8 cellular contexts compared by ENCODE assay signal in the genomic region with DNA sequence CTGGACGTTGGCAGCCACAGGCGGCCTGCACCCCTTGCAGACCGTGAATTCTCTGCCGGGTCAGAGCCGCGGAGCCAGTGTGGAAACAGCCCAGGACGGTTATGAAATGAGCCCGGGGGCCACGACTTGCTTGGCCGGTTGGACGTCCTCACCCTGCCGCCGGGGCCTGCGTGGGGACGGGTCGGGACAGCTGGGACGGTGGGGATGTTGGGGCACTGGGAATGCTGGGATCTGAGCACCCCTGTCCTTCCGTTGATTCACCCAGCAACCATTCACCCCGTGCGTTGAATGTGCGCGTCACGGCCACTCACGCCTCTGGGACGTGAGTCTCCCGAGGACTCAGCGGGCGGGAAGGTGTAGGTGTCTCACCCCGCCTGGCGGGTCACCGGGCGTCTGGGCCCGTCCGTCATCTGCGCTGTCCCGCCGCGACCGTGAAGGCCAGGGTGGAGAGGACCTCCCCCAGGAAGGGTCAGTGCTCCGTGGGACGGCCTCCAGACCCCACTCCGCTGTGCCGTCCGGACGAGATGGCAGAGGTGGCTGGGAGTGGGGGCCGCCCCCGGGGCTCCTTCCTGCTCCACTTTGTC.
A peak's percentile ranks its signal among the peaks of the same experiment; 100 is the strongest.
DNase-seq lines count a peak whose midpoint lies in the region; TF ChIP-seq lines count a peak whose summit lies in the region.

No MANE protein-coding gene starts in this region.

- H3K36me3 ChIP-seq in endocrine pancreas (ENCODE audit: control insufficient read depth, insufficient read depth, low read length): no peaks in the 10 kb centered on the region
- H3K36me3 ChIP-seq in mucosa of stomach (ENCODE audit: control insufficient read depth, insufficient read depth, low read length): no peaks in the 10 kb centered on the region

- no peak for TF ChIP-seq CTCF in HFF-Myc (IDR thresholded peaks at IDR 0.05; ENCODE audit: low read depth, low read length, missing control alignments)

- H3K27me3 ChIP-seq in endocrine pancreas (ENCODE audit: control insufficient read depth, insufficient read depth, low read length) (no peaks in the 10 kb centered on the region), mucosa of stomach (ENCODE audit: control insufficient read depth, insufficient read depth, low read length) (peaks cover 5% of the 10 kb centered on the region)

- H3K4me1 ChIP-seq in endocrine pancreas (ENCODE audit: control insufficient read depth, insufficient read depth, low read length) (no peaks in the 10 kb centered on the region), mucosa of stomach (ENCODE audit: control insufficient read depth, insufficient read depth, low read length) (peaks cover 13% of the 10 kb centered on the region)

- H3K9me3 ChIP-seq in endocrine pancreas (ENCODE audit: control insufficient read depth, low read length) (no peaks in the 10 kb centered on the region), mucosa of stomach (ENCODE audit: control insufficient read depth, low read length) (no peaks in the 10 kb centered on the region)

- DNase-seq in EL (peak; percentile 79), HFF-Myc (ENCODE audit: extremely low read depth, low read depth) (no peak), RPMI8226 (peak; percentile 27), nucleus accumbens (lab: John Stamatoyannopoulos, UW) (no peak), NCI-H2171 treated with DMSO at 0.1 percent for 48 hours (lab: John Stamatoyannopoulos, UW) (no peak), inferior parietal cortex (ENCODE audit: extremely low spot score) (no peak)

- H3K9ac ChIP-seq in endocrine pancreas (ENCODE audit: control insufficient read depth, insufficient read depth, low read length) (peak overlapping the region; percentile 61), mucosa of stomach (ENCODE audit: low read length) (peak overlapping the region; percentile 74)

- H3K4me3 ChIP-seq in HFF-Myc (replicated peaks; ENCODE audit: low read depth, low read length) (peak overlapping the region; percentile 41), endocrine pancreas (ENCODE audit: control insufficient read depth, insufficient read depth, low read length) (no peak overlapping the region), mucosa of stomach (ENCODE audit: low read length) (peak overlapping the region; percentile 66)

Comparison
In these comparisons a context has a peak if more than half of its experiments do, and no peak if none do; other contexts are left out.
1. DNase-seq: peak in EL (single experiment) and RPMI8226 (single experiment); none in HFF-Myc (single experiment), nucleus accumbens (0 of 56), NCI-H2171 treated with DMSO at 0.1 percent for 48 hours (single experiment) and inferior parietal cortex (single experiment).